ENCODE assay signal across 12 cellular contexts in genomic region chr7:84100866-84101265, GRCh38.
DNase-seq lines count a peak whose midpoint lies in the region; ATAC-seq and TF ChIP-seq lines count a peak whose summit lies in the region.
"Had no signal": no experiment of that assay in that cellular context is flagged by ENCODE, and none has a peak within 500 bp of the region (broad histone marks: within the 10 kb centered on the region; RNA-seq: fewer than 3 reads in every experiment).

No MANE protein-coding gene starts in this region.

- H3K9me3 ChIP-seq in neural progenitor cell (ENCODE audit: low read depth): no peaks in the 10 kb centered on the region

- peak; percentile 41 for TF ChIP-seq CTCF in fibroblast of the aortic adventitia (IDR thresholded peaks at IDR 0.05; ENCODE audit: insufficient read depth, low read length)
- TF ChIP-seq CTCF in neural progenitor cell (IDR thresholded peaks at IDR 0.05): no peak

- H3K36me3 Mint-ChIP-seq in neural progenitor cell: peaks cover 11% of the 10 kb centered on the region
- H3K36me3 Mint-ChIP-seq: naive B cell had no signal

- no peak overlapping the region for H3K4me3 ChIP-seq in fibroblast of the aortic adventitia (ENCODE audit: low read depth, low read length)
- H3K4me3 ChIP-seq in neural progenitor cell: no peak overlapping the region

- peaks cover 8% of the 10 kb centered on the region for H3K4me1 Mint-ChIP-seq in neural progenitor cell
- H3K4me1 Mint-ChIP-seq: central memory CD8-positive, alpha-beta T cell; naive B cell had no signal

- peaks cover 4% of the 10 kb centered on the region for H4K20me1 ChIP-seq in neural progenitor cell (ENCODE audit: low read depth)

- no peak overlapping the region for H3K27ac Mint-ChIP-seq in neural progenitor cell
- H3K27ac Mint-ChIP-seq: naive B cell; T-helper 1 cell treated with Interleukin-12 subunit alpha and Interleukin-12 subunit beta and Interleukin-4 antibody, amounts not matched to agents 30 μg/mL and 1 μg/mL, for 36 hours had no signal

- no peaks in the 10 kb centered on the region for H3K36me3 ChIP-seq in neural progenitor cell

- no peak overlapping the region for H3K9ac ChIP-seq in neural progenitor cell

- no peak overlapping the region for H2AFZ ChIP-seq in neural progenitor cell (replicated peaks)

- ATAC-seq in GM18907 (IDR thresholded peaks at IDR 0.05; ENCODE audit: unreplicated experiment): no peak
- ATAC-seq: stimulated activated naive CD8-positive, alpha-beta T cell treated with anti-CD3 and anti-CD28 coated beads, Interleukin-15, Interleukin-2, amounts not matched to agents 100 U/mL and 50 U/mL, for 24 hours had no signal

- no peaks in the 10 kb centered on the region for H3K27me3 ChIP-seq in neural progenitor cell

- no peaks in the 10 kb centered on the region for H3K27me3 Mint-ChIP-seq in neural progenitor cell (ENCODE audit: insufficient read depth, low read depth)
- H3K27me3 Mint-ChIP-seq: central memory CD8-positive, alpha-beta T cell; naive B cell had no signal

- no peak overlapping the region for H3K4me3 Mint-ChIP-seq in neural progenitor cell
- H3K4me3 Mint-ChIP-seq: central memory CD8-positive, alpha-beta T cell; naive B cell; T-helper 1 cell treated with Interleukin-12 subunit alpha and Interleukin-12 subunit beta and Interleukin-4 antibody, amounts not matched to agents 30 μg/mL and 1 μg/mL, for 36 hours had no signal

- H3F3A ChIP-seq in neural progenitor cell (ENCODE audit: low read depth): peaks cover 3% of the 10 kb centered on the region

- no peak overlapping the region for H3K27ac ChIP-seq in neural progenitor cell

- H3K9me3 Mint-ChIP-seq in neural progenitor cell: no peaks in the 10 kb centered on the region
- H3K9me3 Mint-ChIP-seq: naive B cell; T-helper 1 cell treated with Interleukin-12 subunit alpha and Interleukin-12 subunit beta and Interleukin-4 antibody, amounts not matched to agents 30 μg/mL and 1 μg/mL, for 36 hours had no signal

- peaks cover 12% of the 10 kb centered on the region for H3K79me2 ChIP-seq in neural progenitor cell (ENCODE audit: low read depth)

- DNase-seq in SIG-M5 treated with dmso at 0.1 percent for 504 hours (lab: John Stamatoyannopoulos, UW; ENCODE audit: unreplicated experiment): peak; percentile 40
- DNase-seq in SIG-M5 (lab: John Stamatoyannopoulos, UW): no peak
- DNase-seq in RPMI7951 (ENCODE audit: low read depth): peak; percentile 19
- DNase-seq in fibroblast of the aortic adventitia (ENCODE audit: low read depth): peak; percentile 42
- peak; percentile 20 for DNase-seq in stromal cell of bone marrow (ENCODE audit: low read depth)
- DNase-seq in NCI-H2029 treated with DMSO at 0.1 percent for 48 hours (lab: John Stamatoyannopoulos, UW): no peak
- no peak for DNase-seq in neural progenitor cell (ENCODE audit: low spot score)
- DNase-seq: naive B cell; stimulated activated naive CD8-positive, alpha-beta T cell treated with anti-CD3 and anti-CD28 coated beads, Interleukin-15, Interleukin-2, amounts not matched to agents 100 U/mL and 50 U/mL, for 24 hours had no signal

- H3K4me1 ChIP-seq in neural progenitor cell: no peaks in the 10 kb centered on the region

- no peak overlapping the region for H3K4me2 ChIP-seq in neural progenitor cell

Comparison
In these comparisons a context has a peak if more than half of its experiments do, and no peak if none do; other contexts are left out.
1. DNase-seq: peak in SIG-M5 treated with dmso at 0.1 percent for 504 hours (single experiment), RPMI7951 (single experiment), fibroblast of the aortic adventitia (single experiment) and stromal cell of bone marrow (single experiment); none in SIG-M5 (single experiment), NCI-H2029 treated with DMSO at 0.1 percent for 48 hours (single experiment) and neural progenitor cell (single experiment).